ENCODE assay signal across 16 cellular contexts in genomic region chr2:181356526-181356925, GRCh38.
DNase-seq lines count a peak whose midpoint lies in the region; ATAC-seq, FAIRE-seq and TF ChIP-seq lines count a peak whose summit lies in the region.
"Had no signal": no experiment of that assay in that cellular context is flagged by ENCODE, and none has a peak within 500 bp of the region (broad histone marks: within the 10 kb centered on the region; RNA-seq: fewer than 3 reads in every experiment).

No MANE protein-coding gene starts in this region.

- no peak overlapping the region for H3K4me3 Mint-ChIP-seq in astrocyte (ENCODE audit: unreplicated experiment)
- H3K4me3 Mint-ChIP-seq in stimulated activated effector memory CD8-positive, alpha-beta T cell treated with anti-CD3 and anti-CD28 coated beads, Interleukin-12 subunit alpha, Interleukin-12 subunit beta, amount 100 ng/mL, for 72 hours, result no peak overlapping the region
- H3K4me3 Mint-ChIP-seq: CD8-positive, alpha-beta T cell; H9; IgD-negative memory B cell had no signal

- no peak overlapping the region for H2AFZ ChIP-seq in astrocyte (ENCODE audit: low read depth, low read length)

- no peak overlapping the region for H3K27ac ChIP-seq in astrocyte (ENCODE audit: low read depth, low read length)
- H3K27ac ChIP-seq: C4-2B had no signal

- no peaks in the 10 kb centered on the region for H3K36me3 Mint-ChIP-seq in astrocyte (ENCODE audit: low read depth, unreplicated experiment)
- no peaks in the 10 kb centered on the region for H3K36me3 Mint-ChIP-seq in stimulated activated effector memory CD8-positive, alpha-beta T cell treated with anti-CD3 and anti-CD28 coated beads, Interleukin-12 subunit alpha, Interleukin-12 subunit beta, amount 100 ng/mL, for 72 hours

- no peaks in the 10 kb centered on the region for H3K79me2 ChIP-seq in astrocyte (ENCODE audit: insufficient read depth, low read length)

- no peaks in the 10 kb centered on the region for H3K27me3 ChIP-seq in astrocyte (ENCODE audit: insufficient read depth, low read length)
- H3K27me3 ChIP-seq: BE2C had no signal

- no peaks in the 10 kb centered on the region for H3K27me3 Mint-ChIP-seq in astrocyte (ENCODE audit: low read depth, unreplicated experiment)
- H3K27me3 Mint-ChIP-seq: IgD-negative memory B cell had no signal

- H3K4me3 ChIP-seq in astrocyte (ENCODE audit: insufficient read depth, low read depth, low read length), result no peak overlapping the region

- no peaks in the 10 kb centered on the region for H4K20me1 ChIP-seq in astrocyte (ENCODE audit: insufficient read depth, low read length)

- peaks cover 7% of the 10 kb centered on the region for H3K4me1 ChIP-seq in astrocyte (ENCODE audit: insufficient read depth, low read length)
- H3K4me1 ChIP-seq: BE2C, Caco-2 had no signal

- ATAC-seq in HG03025 (IDR thresholded peaks at IDR 0.05; ENCODE audit: low FRiP score, unreplicated experiment), result no peak
- ATAC-seq in stimulated activated effector memory CD8-positive, alpha-beta T cell treated with anti-CD3 and anti-CD28 coated beads, Interleukin-12 subunit alpha, Interleukin-12 subunit beta, amount 100 ng/mL, for 72 hours, result no peak
- ATAC-seq: CD8-positive, alpha-beta T cell had no signal

- DNase-seq in EH (ENCODE audit: low read depth), result peak; percentile 32
- peak; percentile 19 for DNase-seq in astrocyte (ENCODE audit: low read depth)
- peak; percentile 22 for DNase-seq in iris pigment epithelial cell (ENCODE audit: low read depth)
- DNase-seq in hippocampal formation (lab: John Stamatoyannopoulos, UW), result no peak
- no peak for DNase-seq in GDM1 (lab: John Stamatoyannopoulos, UW)
- DNase-seq in stimulated activated effector memory CD8-positive, alpha-beta T cell treated with anti-CD3 and anti-CD28 coated beads, Interleukin-12 subunit alpha, Interleukin-12 subunit beta, amount 100 ng/mL, for 72 hours (ENCODE audit: low spot score in 2 of 2), result no peak
- DNase-seq: BE2C; Caco-2; CD8-positive, alpha-beta T cell; DND-41; GOT3; H9 had no signal

- TF ChIP-seq CTCF in astrocyte (IDR thresholded peaks at IDR 0.05; ENCODE audit: insufficient read depth, low read depth, low read length), result no peak

- H3K9me3 ChIP-seq in astrocyte (ENCODE audit: insufficient read depth, low read depth, low read length), result no peaks in the 10 kb centered on the region
- H3K9me3 ChIP-seq: BE2C, Caco-2 had no signal

- H3K27ac Mint-ChIP-seq in astrocyte (ENCODE audit: unreplicated experiment), result no peak overlapping the region
- no peak overlapping the region for H3K27ac Mint-ChIP-seq in stimulated activated effector memory CD8-positive, alpha-beta T cell treated with anti-CD3 and anti-CD28 coated beads, Interleukin-12 subunit alpha, Interleukin-12 subunit beta, amount 100 ng/mL, for 72 hours
- H3K27ac Mint-ChIP-seq: CD8-positive, alpha-beta T cell; H9; IgD-negative memory B cell had no signal

- no peaks in the 10 kb centered on the region for H3K9me3 Mint-ChIP-seq in astrocyte (ENCODE audit: unreplicated experiment)
- no peaks in the 10 kb centered on the region for H3K9me3 Mint-ChIP-seq in stimulated activated effector memory CD8-positive, alpha-beta T cell treated with anti-CD3 and anti-CD28 coated beads, Interleukin-12 subunit alpha, Interleukin-12 subunit beta, amount 100 ng/mL, for 72 hours
- H3K9me3 Mint-ChIP-seq: CD8-positive, alpha-beta T cell; H9; IgD-negative memory B cell had no signal

- H3K9ac ChIP-seq in astrocyte (ENCODE audit: low read length), result no peak overlapping the region

- no peaks in the 10 kb centered on the region for H3K36me3 ChIP-seq in astrocyte (ENCODE audit: insufficient read depth, low read length)
- H3K36me3 ChIP-seq: BE2C had no signal

- no peak overlapping the region for H3K4me2 ChIP-seq in astrocyte (ENCODE audit: low read length)

- FAIRE-seq in astrocyte (lab: Jason Lieb, UNC), result no peak
- FAIRE-seq: A204.1 had no signal

- peaks cover 14% of the 10 kb centered on the region for H3K4me1 Mint-ChIP-seq in astrocyte (ENCODE audit: low read depth, unreplicated experiment)
- H3K4me1 Mint-ChIP-seq in stimulated activated effector memory CD8-positive, alpha-beta T cell treated with anti-CD3 and anti-CD28 coated beads, Interleukin-12 subunit alpha, Interleukin-12 subunit beta, amount 100 ng/mL, for 72 hours, result peaks cover 6% of the 10 kb centered on the region
- H3K4me1 Mint-ChIP-seq: H9 had no signal

Comparison
In these comparisons a context has a peak if more than half of its experiments do, and no peak if none do; other contexts are left out.
1. DNase-seq: peak in EH (single experiment), astrocyte (single experiment) and iris pigment epithelial cell (single experiment); none in hippocampal formation (0 of 2), GDM1 (single experiment) and stimulated activated effector memory CD8-positive, alpha-beta T cell treated with anti-CD3 and anti-CD28 coated beads, Interleukin-12 subunit alpha, Interleukin-12 subunit beta, amount 100 ng/mL, for 72 hours (0 of 2).